29 cellular contexts compared by ENCODE assay signal in genomic region chr14:98133806-98134205, GRCh38.
"Had no signal": no experiment of that assay in that cellular context is flagged by ENCODE, and none has a peak within 500 bp of the region (broad histone marks: within the 10 kb centered on the region; RNA-seq: fewer than 3 reads in every experiment).

No MANE protein-coding gene starts in this region.

- H3K27ac Mint-ChIP-seq: activated CD4-positive, alpha-beta memory T cell treated with anti-CD3 and anti-CD28 coated beads for 36 hours; activated naive CD4-positive, alpha-beta T cell treated with anti-CD3 and anti-CD28 coated beads for 36 hours; activated T-helper 1 cell treated with anti-CD3 and anti-CD28 coated beads, Interleukin-12 subunit alpha, Interleukin-12 subunit beta, Interleukin-2, Interleukin-4 antibody, amounts not matched to agents 30 ng/mL and 10 ng/mL and 1 ng/mL, durations not matched to agents 14 hours and 24 hours and 36 hours; endodermal cell; progenitor cell of endocrine pancreas; stimulated activated memory B cell treated with anti-CD40 and anti-IgM and Interleukin-4, amounts not matched to agents 10 μg/mL and 1 μg/mL and 100 μg/mL, for 72 hours; stimulated activated naive CD8-positive, alpha-beta T cell treated with anti-CD3 and anti-CD28 coated beads, Interleukin-15, amount 100 ng/mL, for 72 hours; type B pancreatic cell had no signal

- ATAC-seq: activated CD4-positive, CD25-positive, alpha-beta regulatory T cell treated with anti-CD3 and anti-CD28 coated beads, Interleukin-2, amount 50 U/mL, for 24 hours; esophagus mucosa; lower lobe of right lung; sciatic nerve; stimulated activated memory B cell treated with anti-CD40 and anti-IgM and Interleukin-4, amounts not matched to agents 10 μg/mL and 1 μg/mL and 100 μg/mL, for 72 hours; stimulated activated naive CD8-positive, alpha-beta T cell treated with anti-CD3 and anti-CD28 coated beads, Interleukin-15, amount 100 ng/mL, for 72 hours had no signal

- H3K4me1 ChIP-seq: left lung, lower lobe of right lung, uterus had no signal

- H3K4me3 ChIP-seq: left lung, lower lobe of right lung, ovary, skin epidermis, uterus had no signal

- H3K27ac ChIP-seq: brain microvascular endothelial cell, left lung, lower lobe of right lung, ovary, skin epidermis, uterus, WERI-Rb-1 had no signal

- DNase-seq: activated CD4-positive, alpha-beta memory T cell treated with anti-CD3 and anti-CD28 coated beads for 36 hours; activated CD4-positive, alpha-beta T cell treated with anti-CD3 and anti-CD28 coated beads for 48 hours; activated CD8-positive, alpha-beta memory T cell treated with anti-CD3 and anti-CD28 coated beads, Interleukin-2, amount 50 U/mL, for 4 hours; activated effector memory CD4-positive, alpha-beta T cell treated with anti-CD3 and anti-CD28 coated beads, Interleukin-2, amount 50 U/mL, for 16 hours; activated naive CD4-positive, alpha-beta T cell treated with anti-CD3 and anti-CD28 coated beads for 36 hours; activated T-cell treated with anti-CD3 and anti-CD28 coated beads, Interleukin-2, amount 50 U/mL, for 1 hour; amniotic stem cell; brain microvascular endothelial cell; central memory CD4-positive, alpha-beta T cell; endodermal cell; kidney glomerular epithelial cell; left lung; lower lobe of right lung; mesenchymal stem cell; ovary; stimulated activated CD4-positive, alpha-beta T cell treated with anti-CD3 and anti-CD28 coated beads, Interleukin-12 subunit alpha, Interleukin-12 subunit beta, amount 100 ng/mL, for 4 hours; stimulated activated CD4-positive, alpha-beta T cell treated with anti-CD3 and anti-CD28 coated beads, Interleukin-4, amount 100 ng/mL, for 24 hours; stimulated activated naive CD8-positive, alpha-beta T cell treated with anti-CD3 and anti-CD28 coated beads, Interleukin-15, amount 100 ng/mL, for 72 hours; T-helper 9 cell; uterus; WERI-Rb-1 had no signal

- H3K4me3 Mint-ChIP-seq: activated CD4-positive, alpha-beta memory T cell treated with anti-CD3 and anti-CD28 coated beads for 36 hours; activated naive CD4-positive, alpha-beta T cell treated with anti-CD3 and anti-CD28 coated beads for 36 hours; activated T-helper 1 cell treated with anti-CD3 and anti-CD28 coated beads, Interleukin-12 subunit alpha, Interleukin-12 subunit beta, Interleukin-2, Interleukin-4 antibody, amounts not matched to agents 30 ng/mL and 10 ng/mL and 1 ng/mL, durations not matched to agents 14 hours and 24 hours and 36 hours; endodermal cell; stimulated activated memory B cell treated with anti-CD40 and anti-IgM and Interleukin-4, amounts not matched to agents 10 μg/mL and 1 μg/mL and 100 μg/mL, for 72 hours; stimulated activated naive CD8-positive, alpha-beta T cell treated with anti-CD3 and anti-CD28 coated beads, Interleukin-15, amount 100 ng/mL, for 72 hours; type B pancreatic cell had no signal

- H3K9me3 Mint-ChIP-seq: activated CD4-positive, alpha-beta memory T cell treated with anti-CD3 and anti-CD28 coated beads for 36 hours; activated naive CD4-positive, alpha-beta T cell treated with anti-CD3 and anti-CD28 coated beads for 36 hours; activated T-helper 1 cell treated with anti-CD3 and anti-CD28 coated beads, Interleukin-12 subunit alpha, Interleukin-12 subunit beta, Interleukin-2, Interleukin-4 antibody, amounts not matched to agents 30 ng/mL and 10 ng/mL and 1 ng/mL, durations not matched to agents 14 hours and 24 hours and 36 hours; endodermal cell; stimulated activated naive CD8-positive, alpha-beta T cell treated with anti-CD3 and anti-CD28 coated beads, Interleukin-15, amount 100 ng/mL, for 72 hours; type B pancreatic cell had no signal

- H3K36me3 Mint-ChIP-seq: activated CD4-positive, alpha-beta memory T cell treated with anti-CD3 and anti-CD28 coated beads for 36 hours; stimulated activated memory B cell treated with anti-CD40 and anti-IgM and Interleukin-4, amounts not matched to agents 10 μg/mL and 1 μg/mL and 100 μg/mL, for 72 hours; type B pancreatic cell had no signal

- H3K27me3 ChIP-seq: brain microvascular endothelial cell, ovary, uterus had no signal

- H3K36me3 ChIP-seq: brain microvascular endothelial cell, left lung, lower lobe of right lung, ovary, uterus, WERI-Rb-1 had no signal

- H3K27me3 Mint-ChIP-seq: activated CD4-positive, alpha-beta memory T cell treated with anti-CD3 and anti-CD28 coated beads for 36 hours; stimulated activated memory B cell treated with anti-CD40 and anti-IgM and Interleukin-4, amounts not matched to agents 10 μg/mL and 1 μg/mL and 100 μg/mL, for 72 hours; stimulated activated naive CD8-positive, alpha-beta T cell treated with anti-CD3 and anti-CD28 coated beads, Interleukin-15, amount 100 ng/mL, for 72 hours had no signal

- H3K4me1 Mint-ChIP-seq: stimulated activated memory B cell treated with anti-CD40 and anti-IgM and Interleukin-4, amounts not matched to agents 10 μg/mL and 1 μg/mL and 100 μg/mL, for 72 hours had no signal

- H3K9me3 ChIP-seq: left lung, lower lobe of right lung, ovary, uterus had no signal
